Comparison of ENCODE assay signal across 25 cellular contexts in the genomic region with DNA sequence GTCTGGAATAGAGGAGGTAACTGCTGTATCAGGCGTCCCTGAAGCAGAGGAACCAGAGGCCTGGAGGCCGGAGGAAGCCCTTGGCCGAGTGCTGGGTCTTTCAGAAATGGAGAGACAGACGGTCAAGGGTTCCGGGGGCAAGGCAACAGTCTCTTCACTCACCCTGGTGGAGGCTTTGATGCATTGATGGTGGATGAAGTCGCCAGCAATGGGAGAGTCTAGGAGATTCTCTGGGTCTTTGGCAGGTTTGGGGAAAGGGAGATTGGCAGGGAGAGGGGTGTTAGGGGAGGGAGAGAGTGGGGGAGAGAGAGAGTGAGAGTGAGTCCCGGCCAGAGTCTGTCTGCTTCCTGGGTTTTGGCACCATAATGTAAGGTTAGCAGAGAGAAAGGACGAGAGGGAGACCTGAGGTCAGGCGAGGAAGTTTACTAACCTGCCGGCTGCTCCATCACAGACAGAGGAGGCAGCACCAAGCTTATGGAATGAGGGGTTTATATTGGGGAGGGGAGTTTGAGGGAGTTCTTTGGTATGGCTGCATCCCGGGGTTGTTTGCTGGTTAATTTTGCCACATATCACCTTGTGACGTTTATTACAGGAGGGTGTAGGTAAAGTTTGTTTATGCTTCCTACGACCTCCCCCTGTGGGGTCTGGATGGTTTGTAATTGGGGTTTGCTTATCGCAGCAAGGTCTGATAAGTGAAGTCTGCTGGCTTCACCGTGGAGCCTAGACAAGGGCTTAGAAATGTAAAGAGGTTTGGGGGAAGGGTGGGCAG. TPM values are rescaled to one million over a fixed set of nuclear protein-coding genes. Genes with fewer than 3 reads are reported as not detected.
DNase-seq lines count a peak whose midpoint lies in the region; ATAC-seq, FAIRE-seq and TF ChIP-seq lines count a peak whose summit lies in the region.
"Had no signal": no experiment of that assay in that cellular context is flagged by ENCODE, and none has a peak within 500 bp of the region (broad histone marks: within the 10 kb centered on the region; RNA-seq: fewer than 3 reads in every experiment).

No MANE protein-coding gene starts in this region.

- H3K4me2 ChIP-seq in H9 (ENCODE audit: insufficient read depth, insufficient read length, low read length) (no peak overlapping the region), H1 (ENCODE audit: insufficient read depth in 1 of 2, low read depth in 2 of 2, low read length in 2 of 2) (no peak overlapping the region), mesendoderm (ENCODE audit: low read length) (no peak overlapping the region)
- H3K4me2 ChIP-seq: PC-9 had no signal

- H3K27ac ChIP-seq in H9 (ENCODE audit: insufficient read length, low read depth, low read length) (no peak overlapping the region), H1 (ENCODE audit: low read depth, low read length) (no peak overlapping the region), mesendoderm (ENCODE audit: low read depth, low read length) (peak overlapping the region; percentile 67)
- H3K27ac ChIP-seq: PC-9, SJSA1 had no signal

- no peak overlapping the region for H3K9ac ChIP-seq in H9 (ENCODE audit: extremely low read depth, insufficient read length, low read length)
- H3K9ac ChIP-seq in H1 (replicated peaks in 1 of 4; ENCODE audit: extremely low read depth in 1 of 4, low read depth in 3 of 4, low read length in 3 of 4), result no peak overlapping the region
- no peak overlapping the region for H3K9ac ChIP-seq in mesendoderm (ENCODE audit: low read length)

- no peak overlapping the region for H3T11ph ChIP-seq in H9 (ENCODE audit: low read length)

- H4K5ac ChIP-seq in H9 (ENCODE audit: insufficient read length, low read depth, low read length), result no peak overlapping the region
- H4K5ac ChIP-seq in H1 (ENCODE audit: insufficient read length, low read depth, low read length), result no peak overlapping the region
- H4K5ac ChIP-seq in mesendoderm (ENCODE audit: low read length), result peak overlapping the region; percentile 64

- no peaks in the 10 kb centered on the region for H3K4me1 ChIP-seq in H9 (ENCODE audit: insufficient read depth, low read length)
- H3K4me1 ChIP-seq in H1 (replicated peaks in 1 of 4; ENCODE audit: control insufficient read depth in 3 of 4, insufficient read depth in 4 of 4, low read length in 3 of 4), result no peaks in the 10 kb centered on the region
- H3K4me1 ChIP-seq in mesendoderm (ENCODE audit: control insufficient read depth, low read depth, low read length), result peaks cover 3% of the 10 kb centered on the region
- H3K4me1 ChIP-seq: BE2C had no signal

- H3K36me3 Mint-ChIP-seq in H9 (ENCODE audit: insufficient read depth in 1 of 3, low read depth in 3 of 3), result peaks cover 14 to 31% (median 28%) of the 10 kb centered on the region in 3 experiments
- H3K36me3 Mint-ChIP-seq in endothelial cell (ENCODE audit: low read depth, unreplicated experiment), result no peaks in the 10 kb centered on the region

- H3K27ac Mint-ChIP-seq in H9, result peak overlapping the region; percentile 69 to 86 (median 74)
- H3K27ac Mint-ChIP-seq in endothelial cell (ENCODE audit: unreplicated experiment), result no peak overlapping the region

- H4K8ac ChIP-seq in H9 (replicated peaks; ENCODE audit: insufficient read length, low read depth, low read length), result no peak overlapping the region
- no peak overlapping the region for H4K8ac ChIP-seq in H1 (ENCODE audit: extremely low read depth, insufficient read depth, low read length)
- H4K8ac ChIP-seq in mesendoderm (ENCODE audit: low read depth, low read length), result no peak overlapping the region

- no peak for TF ChIP-seq POLR2A in H1 (IDR thresholded peaks at IDR 0.05; ENCODE audit: control extremely low read depth in 1 of 2, low read depth in 2 of 2, low read length in 2 of 2)

- H3K9me3 Mint-ChIP-seq in H9 (peaks cover 13 to 19% of the 10 kb centered on the region in 2 experiments), endothelial cell (ENCODE audit: unreplicated experiment) (no peaks in the 10 kb centered on the region)
- H3K9me3 Mint-ChIP-seq: CD8-positive, alpha-beta memory T cell had no signal

- H3K23me2 ChIP-seq in H9 (ENCODE audit: insufficient read length, low read depth, low read length, poor library complexity, severe bottlenecking), result no peaks in the 10 kb centered on the region
- 0 out of 2 replicates have a peak, but pooled peaks cover 2% of the 10 kb centered on the region for H3K23me2 ChIP-seq in H1 (ENCODE audit: low read depth, low read length)

- no peak for TF ChIP-seq EP300 in H1 (IDR thresholded peaks at IDR 0.05; ENCODE audit: borderline replicate concordance in 1 of 2, low read depth in 2 of 2, low read length in 2 of 2)

- H3K27me3 Mint-ChIP-seq in H9 (ENCODE audit: low read depth) (no peaks in the 10 kb centered on the region), endothelial cell (ENCODE audit: unreplicated experiment) (peaks cover 2% of the 10 kb centered on the region)

- no peak overlapping the region for H3K56ac ChIP-seq in H9 (ENCODE audit: insufficient read length, low read depth, low read length)
- no peak overlapping the region for H3K56ac ChIP-seq in H1 (replicated peaks; ENCODE audit: insufficient read length, low read depth, low read length)
- H3K56ac ChIP-seq in mesendoderm (ENCODE audit: low read length), result peak overlapping the region; percentile 58

- TF ChIP-seq RAD21 in H1 (IDR thresholded peaks at IDR 0.05 in 1 of 2, conservative IDR thresholded peaks at IDR 0.05 in 1 of 2; ENCODE audit: low read depth in 2 of 2, low read length in 2 of 2), result peak in 1 of 2 experiments; percentile 6; a peak in 1 of 4 replicates

- H3K79me2 ChIP-seq in H9 (ENCODE audit: insufficient read depth, low read length), result no peaks in the 10 kb centered on the region
- H3K79me2 ChIP-seq in H1 (ENCODE audit: control insufficient read depth in 1 of 2, insufficient read depth in 2 of 2, low read length in 2 of 2), result no peaks in the 10 kb centered on the region
- no peaks in the 10 kb centered on the region for H3K79me2 ChIP-seq in mesendoderm (ENCODE audit: control insufficient read depth, insufficient read depth, low read length)

- no peak for DNase-seq in H9
- no peak for DNase-seq in H1 (ENCODE audit: low read depth in 1 of 2, low spot score in 2 of 2)
- DNase-seq in mesendoderm, result peak; percentile 57
- DNase-seq in endothelial cell (ENCODE audit: low spot score), result no peak
- DNase-seq in frontal cortex (ENCODE audit: low spot score in 2 of 2), result no peak
- no peak for DNase-seq in NCI-H510A (lab: John Stamatoyannopoulos, UW)
- DNase-seq: BE2C; Calu3; CD8-positive, alpha-beta memory T cell; DMS79 treated with DMSO at 0.1 percent for 48 hours; GF-D8; KG1; MG63; NCI-H1105 treated with DMSO at 0.1 percent for 48 hours; NCI-H146; NCI-H1930; NCI-H446 treated with DMSO at 0.1 percent for 48 hours; NCI-H526 treated with DMSO at 0.1 percent for 48 hours; PC-9; Right ventricle myocardium superior had no signal

- WGBS in H9 (ENCODE audit: extremely low coverage, insufficient read length, low lambda C conversion rate), result no CpG with 5 or more reads among the region's 15 CpGs
- 84% methylated on average over 15 of the region's 15 CpGs; no CpG with 5 or more reads in 1 of the 2 experiments for WGBS in H1 (ENCODE audit: extremely low coverage in 1 of 2, insufficient coverage in 1 of 2, insufficient read length in 1 of 2, insufficient replicate concordance in 2 of 2, low coverage in 1 of 2, low lambda C conversion rate in 2 of 2, missing lambda C conversion rate in 1 of 2), 2 experiments
- no CpG with 5 or more reads among the region's 15 CpGs for WGBS in mesendoderm (ENCODE audit: extremely low coverage, insufficient coverage, low lambda C conversion rate)

- H3K4me3 ChIP-seq in H1 (ENCODE audit: extremely low read depth in 1 of 4, insufficient read depth in 2 of 4, low read depth in 3 of 4, low read length in 4 of 4) (peak overlapping the region in 1 of 4 experiments; percentile 3; a peak in 1 of 8 replicates), mesendoderm (ENCODE audit: low read length) (no peak overlapping the region)
- H3K4me3 ChIP-seq: MG63, PC-9, SJSA1 had no signal

- H3K4ac ChIP-seq in H9 (ENCODE audit: low read depth, low read length) (no peak overlapping the region), H1 (replicated peaks; ENCODE audit: insufficient read length, low read depth, low read length) (no peak overlapping the region), mesendoderm (ENCODE audit: low read depth, low read length) (no peak overlapping the region)

- H2BK120ac ChIP-seq in H9 (ENCODE audit: low read depth, low read length, poor library complexity, severe bottlenecking) (no peak overlapping the region), H1 (replicated peaks; ENCODE audit: low read depth, low read length) (no peak overlapping the region), mesendoderm (ENCODE audit: low read depth, low read length) (no peak overlapping the region)

- ATAC-seq in HG03442 (IDR thresholded peaks at IDR 0.05; ENCODE audit: unreplicated experiment), result no peak

- H3K79me1 ChIP-seq in H9 (ENCODE audit: insufficient read depth, low read depth, low read length, poor library complexity, severe bottlenecking), result no peaks in the 10 kb centered on the region
- no peaks in the 10 kb centered on the region for H3K79me1 ChIP-seq in H1 (ENCODE audit: low read depth, low read length)
- H3K79me1 ChIP-seq in mesendoderm (ENCODE audit: low read length), result no peaks in the 10 kb centered on the region

- H3K23ac ChIP-seq in H9 (ENCODE audit: insufficient read length, low read depth, low read length) (no peak overlapping the region), H1 (ENCODE audit: insufficient read length) (no peak overlapping the region), mesendoderm (ENCODE audit: low read length) (no peak overlapping the region)

- H2BK12ac ChIP-seq in H9 (ENCODE audit: insufficient read length, low read depth, low read length) (no peak overlapping the region), H1 (ENCODE audit: low read depth, low read length) (no peak overlapping the region)

- H4K20me1 ChIP-seq in H9 (ENCODE audit: control insufficient read depth, insufficient read depth, insufficient read length) (no peaks in the 10 kb centered on the region), H1 (replicated peaks in 1 of 2; ENCODE audit: control insufficient read depth in 1 of 2, insufficient read depth in 2 of 2, low read length in 2 of 2) (no peaks in the 10 kb centered on the region)

- H2BK20ac ChIP-seq in H9 (ENCODE audit: low read depth, low read length, poor library complexity, severe bottlenecking) (no peak overlapping the region), H1 (ENCODE audit: low read length) (no peak overlapping the region)

- H3K4me3 Mint-ChIP-seq in H9 (no peak overlapping the region; a peak in 1 of 5 replicates), endothelial cell (ENCODE audit: unreplicated experiment) (no peak overlapping the region)
- H3K4me3 Mint-ChIP-seq: CD14-positive monocyte; CD8-positive, alpha-beta memory T cell had no signal

- H2AK5ac ChIP-seq in H9 (ENCODE audit: insufficient read length, low read length), result no peak overlapping the region
- H2AK5ac ChIP-seq in H1 (ENCODE audit: low read depth, low read length), result no peak overlapping the region
- H2AK5ac ChIP-seq in mesendoderm (ENCODE audit: low read length), result peak overlapping the region; percentile 67

- H3K27me3 ChIP-seq in H9 (ENCODE audit: insufficient read depth, low read length), result no peaks in the 10 kb centered on the region
- H3K27me3 ChIP-seq in H1 (replicated peaks in 1 of 4; ENCODE audit: control insufficient read depth in 3 of 4, extremely low read depth in 1 of 4, insufficient read depth in 3 of 4, low read length in 3 of 4), result 0 out of 7 replicates have a peak, but pooled peaks cover 0 to 2% (median 0%) of the 10 kb centered on the region in 4 experiments
- H3K27me3 ChIP-seq in mesendoderm (ENCODE audit: insufficient read depth, low read length, poor library complexity), result no peaks in the 10 kb centered on the region
- H3K27me3 ChIP-seq: BE2C, MG63, SJSA1 had no signal

- TF ChIP-seq CTCF in H9 (conservative IDR thresholded peaks at IDR 0.05), result no peak; the same call in 2 of the 3 replicates
- TF ChIP-seq CTCF in H1 (IDR thresholded peaks at IDR 0.05; ENCODE audit: control extremely low read depth in 1 of 3, insufficient read depth in 1 of 3, low read depth in 1 of 3, low read length in 3 of 3), result 0 out of 4 replicates have a peak, but pooled peaks of 1 of the 3 experiments have one; percentile 2
- TF ChIP-seq CTCF in endothelial cell (IDR thresholded peaks at IDR 0.05; ENCODE audit: unreplicated experiment), result no peak

- H2AFZ ChIP-seq in H9 (ENCODE audit: low read length) (no peak overlapping the region), H1 (ENCODE audit: low read length) (no peak overlapping the region)
- H2AFZ ChIP-seq: PC-9 had no signal

- FAIRE-seq in H1 (lab: Jason Lieb, UNC) (no peak), frontal cortex (lab: Jason Lieb, UNC) (no peak)
- FAIRE-seq: GM12891, H54 had no signal

- POLR2A ChIA-PET in H1 (lab: Charles Lee; ENCODE audit: partially characterized antibody), result interaction anchor here (0.6 to 1.1 kb wide), 2 partner anchors 10 to 11 kb away, joined by 3 read pairs; no protein-coding TSS in a partner anchor

- H3K4me1 Mint-ChIP-seq in H9 (peaks cover 42% of the 10 kb centered on the region in 2 experiments), endothelial cell (ENCODE audit: unreplicated experiment) (peaks cover 4% of the 10 kb centered on the region)
- H3K4me1 Mint-ChIP-seq: CD8-positive, alpha-beta memory T cell had no signal

- H2BK5ac ChIP-seq in H9 (ENCODE audit: insufficient read length, low read length) (no peak overlapping the region), H1 (ENCODE audit: low read depth, low read length) (no peak overlapping the region), mesendoderm (ENCODE audit: low read length) (peak overlapping the region; percentile 81)

- H3K18ac ChIP-seq in H9 (ENCODE audit: insufficient read length, low read depth, low read length) (no peak overlapping the region), H1 (ENCODE audit: extremely low read depth, low read length) (peak overlapping the region; percentile 51; the same call in 1 of the 2 replicates), mesendoderm (ENCODE audit: low read length) (no peak overlapping the region)

- H3K36me3 ChIP-seq in H1 (ENCODE audit: control insufficient read depth in 2 of 4, insufficient read depth in 4 of 4, low read length in 3 of 4) (0 out of 8 replicates have a peak, but pooled peaks cover 0 to 3% (median 0%) of the 10 kb centered on the region in 4 experiments), mesendoderm (ENCODE audit: control insufficient read depth, insufficient read depth, low read length) (no peaks in the 10 kb centered on the region)
- H3K36me3 ChIP-seq: BE2C, MG63, SJSA1 had no signal

- H3K14ac ChIP-seq in H9 (ENCODE audit: insufficient read depth, low read length), result no peak overlapping the region
- H3K14ac ChIP-seq in H1 (ENCODE audit: insufficient read length), result no peak overlapping the region

- CTCF ChIA-PET in H1 (lab: Charles Lee; ENCODE audit: partially characterized antibody), result interaction anchor here (1.4 to 1.8 kb wide), 2 partner anchors 15 to 46 kb away, joined by 5 read pairs; no protein-coding TSS in a partner anchor

- no peaks in the 10 kb centered on the region for H3K9me3 ChIP-seq in H9 (ENCODE audit: control insufficient read depth, low read depth, low read length)
- peaks cover 0 to 8% of the 10 kb centered on the region in 2 experiments; a peak in 2 of 4 replicates for H3K9me3 ChIP-seq in H1 (ENCODE audit: insufficient read depth in 2 of 2, low read depth in 1 of 2, low read length in 1 of 2)
- H3K9me3 ChIP-seq: BE2C, MG63, SJSA1 had no signal

- H4K91ac ChIP-seq in H9 (ENCODE audit: insufficient read length, low read depth, low read length) (no peak overlapping the region), H1 (replicated peaks; ENCODE audit: insufficient read length, low read length) (no peak overlapping the region)

- H2BK15ac ChIP-seq in H9 (ENCODE audit: low read depth, low read length) (no peak overlapping the region), H1 (ENCODE audit: low read length) (no peak overlapping the region), mesendoderm (replicated peaks; ENCODE audit: low read depth) (no peak overlapping the region)

RNA-seq across cellular contexts. Expression of a gene that starts 19.6 kb away (rescaled TPM):
- 31.5 and 34.6 TPM in 2 replicates for total RNA-seq in H9 (2021)
- 23.5 and 27.8 TPM in 2 replicates for total RNA-seq in H1 (2021; fragmentation: NEBNext Ultra II Directional; extraction: Animal tissue kit (Norgen Biotek cat#: 25700))
- polyA plus RNA-seq in H1 (2011; rRNA removed), result 28.3 and 32.0 TPM in 2 replicates
- polyA plus RNA-seq in H1 (2011; cell fraction: cytosol; rRNA removed), result 26.2 TPM
- 13.8 TPM for polyA plus RNA-seq in H1 (2011; cell fraction: nucleus; rRNA removed)
- polyA plus RNA-seq in H1 (2012, experiment 1 of 2), result 29.1 to 43.4 TPM (median 38.1 TPM) in 4 replicates
- 86.7 TPM for polyA plus RNA-seq in H1 (2012, experiment 2 of 2)
- 30.4 TPM for polyA plus RNA-seq in H1 (2013, experiment 1 of 2)
- polyA plus RNA-seq in H1 (2013, experiment 2 of 2), result 33.5 TPM
- 14.3 and 14.4 TPM in 2 replicates for polyA minus RNA-seq in H1 (2011; rRNA and poly(A)+ RNA removed)
- 5.8 TPM for polyA minus RNA-seq in H1 (2011; cell fraction: cytosol; rRNA and poly(A)+ RNA removed)
- 16.6 TPM for polyA minus RNA-seq in H1 (2011; cell fraction: nucleus; rRNA and poly(A)+ RNA removed)
- polyA plus RNA-seq in mesendoderm (2013, experiment 1 of 2), result 44.7 TPM
- 42.2 TPM for polyA plus RNA-seq in mesendoderm (2013, experiment 2 of 2)
- 39.4 TPM for total RNA-seq in endothelial cell (ENCODE audit: unreplicated experiment)
- 40.8 TPM for total RNA-seq in frontal cortex

RNA-seq across cellular contexts. Expression of a gene that starts 36.6 kb away (rescaled TPM):
- total RNA-seq in H9 (2021) (351 and 360 TPM in 2 replicates), endothelial cell (ENCODE audit: unreplicated experiment) (200 TPM), frontal cortex (223 TPM)
- total RNA-seq in H1 (2021; fragmentation: NEBNext Ultra II Directional; extraction: Animal tissue kit (Norgen Biotek cat#: 25700)), result 342 and 359 TPM in 2 replicates
- polyA plus RNA-seq in H1 (2011; rRNA removed), result 86.7 and 129 TPM in 2 replicates
- polyA plus RNA-seq in H1 (2011; cell fraction: cytosol; rRNA removed), result 162 TPM
- 79.4 TPM for polyA plus RNA-seq in H1 (2011; cell fraction: nucleus; rRNA removed)
- 225 to 315 TPM (median 237 TPM) in 4 replicates for polyA plus RNA-seq in H1 (2012, experiment 1 of 2)
- 85.1 TPM for polyA plus RNA-seq in H1 (2012, experiment 2 of 2)
- polyA plus RNA-seq in H1 (2013, experiment 1 of 2), result 254 TPM
- 246 TPM for polyA plus RNA-seq in H1 (2013, experiment 2 of 2)
- 149 and 156 TPM in 2 replicates for polyA minus RNA-seq in H1 (2011; rRNA and poly(A)+ RNA removed)
- polyA minus RNA-seq in H1 (2011; cell fraction: cytosol; rRNA and poly(A)+ RNA removed), result 140 TPM
- 110 TPM for polyA minus RNA-seq in H1 (2011; cell fraction: nucleus; rRNA and poly(A)+ RNA removed)
- polyA plus RNA-seq in mesendoderm (2013, experiment 1 of 2), result 289 TPM
- 282 TPM for polyA plus RNA-seq in mesendoderm (2013, experiment 2 of 2)
